Comparison of ENCODE assay signal across 35 cellular contexts in the genomic region with DNA sequence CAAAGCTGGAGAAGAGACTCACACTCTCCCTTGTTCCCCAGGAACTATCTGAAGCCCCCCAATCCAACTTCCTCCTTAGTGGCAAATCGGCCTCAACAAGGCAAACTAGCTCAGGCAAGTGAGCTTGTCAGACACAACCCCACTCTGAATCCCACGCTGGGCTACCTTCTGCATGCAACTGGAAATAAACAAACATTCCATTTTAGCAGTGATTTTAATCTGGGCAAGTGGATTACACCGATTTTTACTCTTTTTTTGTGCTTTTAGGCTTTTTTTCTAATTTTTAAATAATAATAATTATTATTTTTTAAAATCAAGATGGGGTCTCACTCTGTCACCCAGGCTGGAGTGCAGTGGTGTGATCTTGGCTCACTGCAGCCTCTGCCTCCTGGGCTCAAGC. TPM values are rescaled to one million over a fixed set of nuclear protein-coding genes. Genes with fewer than 3 reads are reported as not detected.
"Had no signal": no experiment of that assay in that cellular context is flagged by ENCODE, and none has a peak within 500 bp of the region (broad histone marks: within the 10 kb centered on the region; RNA-seq: fewer than 3 reads in every experiment).

No MANE protein-coding gene starts in this region.

- H3K27ac Mint-ChIP-seq: activated CD4-positive, alpha-beta memory T cell treated with anti-CD3 and anti-CD28 coated beads for 36 hours; activated CD4-positive, alpha-beta T cell treated with anti-CD3 and anti-CD28 coated beads for 36 hours; activated CD4-positive, alpha-beta T cell treated with anti-CD3 and anti-CD28 coated beads, Interleukin-2, amount 10 ng/mL, durations not matched to agents 24 days and 14 days; activated CD8-positive, alpha-beta T cell treated with anti-CD3 and anti-CD28 coated beads, Interleukin-2, amount 10 ng/mL, durations not matched to agents 7 days and 5 days; activated naive CD4-positive, alpha-beta T cell treated with anti-CD3 and anti-CD28 coated beads for 36 hours; activated naive CD4-positive, alpha-beta T cell treated with anti-CD3 and anti-CD28 coated beads, Interleukin-2, amount 50 U/mL, for 24 hours; activated naive CD8-positive, alpha-beta T cell treated with anti-CD3 and anti-CD28 coated beads for 36 hours; activated naive CD8-positive, alpha-beta T cell treated with anti-CD3 and anti-CD28 coated beads, Interleukin-2, amount 50 U/mL, for 24 hours; activated T-helper 1 cell treated with anti-CD3 and anti-CD28 coated beads, Interleukin-12 subunit alpha, Interleukin-12 subunit beta, Interleukin-2, Interleukin-4 antibody, amounts not matched to agents 30 ng/mL and 10 ng/mL and 1 ng/mL, durations not matched to agents 14 hours and 24 hours and 36 hours; activated T-helper 2 cell treated with anti-CD3 and anti-CD28 coated beads, Interferon-gamma antibody, Interleukin-2, Interleukin-4, amounts not matched to agents 10 μg/mL and 5 μg/mL and 100 μg/mL, durations not matched to agents 14 hours and 24 hours and 36 hours; T-helper 17 cell; T-helper 2 cell treated with Interferon-gamma antibody and Interleukin-4, amounts not matched to agents 5 μg/mL and 100 μg/mL, for 36 hours had no signal

- H3K9me3 ChIP-seq: adrenal gland, colonic mucosa had no signal

- H3K27ac ChIP-seq: adrenal gland, body of pancreas, colonic mucosa, epithelial cell of prostate, WERI-Rb-1 had no signal

- H3K36me3 ChIP-seq: adrenal gland, colonic mucosa, WERI-Rb-1 had no signal

- FAIRE-seq: endometrium, endothelial cell of umbilical vein, frontal cortex had no signal

- ATAC-seq: activated CD4-positive, alpha-beta T cell treated with anti-CD3 and anti-CD28 coated beads for 36 hours; activated CD8-positive, alpha-beta T cell treated with anti-CD3 and anti-CD28 coated beads, Interleukin-2, amount 10 ng/mL, durations not matched to agents 7 days and 5 days; activated naive CD8-positive, alpha-beta T cell treated with anti-CD3 and anti-CD28 coated beads, Interleukin-2, amount 50 U/mL, for 24 hours; body of pancreas; T-helper 17 cell had no signal

- H3K4me1 Mint-ChIP-seq: activated CD4-positive, alpha-beta T cell treated with anti-CD3 and anti-CD28 coated beads for 36 hours; activated CD4-positive, alpha-beta T cell treated with anti-CD3 and anti-CD28 coated beads, Interleukin-2, amount 10 ng/mL, durations not matched to agents 24 days and 14 days; activated naive CD4-positive, alpha-beta T cell treated with anti-CD3 and anti-CD28 coated beads, Interleukin-2, amount 50 U/mL, for 24 hours; activated naive CD8-positive, alpha-beta T cell treated with anti-CD3 and anti-CD28 coated beads for 36 hours; activated naive CD8-positive, alpha-beta T cell treated with anti-CD3 and anti-CD28 coated beads, Interleukin-2, amount 50 U/mL, for 24 hours; T-helper 17 cell had no signal

- H3K4me1 ChIP-seq: body of pancreas, colonic mucosa had no signal

- H3K4me3 Mint-ChIP-seq: activated CD4-positive, alpha-beta memory T cell treated with anti-CD3 and anti-CD28 coated beads for 36 hours; activated CD4-positive, alpha-beta T cell treated with anti-CD3 and anti-CD28 coated beads for 36 hours; activated CD4-positive, alpha-beta T cell treated with anti-CD3 and anti-CD28 coated beads, Interleukin-2, amount 10 ng/mL, durations not matched to agents 24 days and 14 days; activated CD8-positive, alpha-beta T cell treated with anti-CD3 and anti-CD28 coated beads, Interleukin-2, amount 10 ng/mL, durations not matched to agents 7 days and 5 days; activated naive CD4-positive, alpha-beta T cell treated with anti-CD3 and anti-CD28 coated beads for 36 hours; activated naive CD4-positive, alpha-beta T cell treated with anti-CD3 and anti-CD28 coated beads, Interleukin-2, amount 50 U/mL, for 24 hours; activated naive CD8-positive, alpha-beta T cell treated with anti-CD3 and anti-CD28 coated beads for 36 hours; activated naive CD8-positive, alpha-beta T cell treated with anti-CD3 and anti-CD28 coated beads, Interleukin-2, amount 50 U/mL, for 24 hours; activated T-helper 1 cell treated with anti-CD3 and anti-CD28 coated beads, Interleukin-12 subunit alpha, Interleukin-12 subunit beta, Interleukin-2, Interleukin-4 antibody, amounts not matched to agents 30 ng/mL and 10 ng/mL and 1 ng/mL, durations not matched to agents 14 hours and 24 hours and 36 hours; T-helper 17 cell; T-helper 2 cell treated with Interferon-gamma antibody and Interleukin-4, amounts not matched to agents 5 μg/mL and 100 μg/mL, for 36 hours had no signal

- H3K27me3 ChIP-seq: adrenal gland, body of pancreas, colonic mucosa had no signal

- DNase-seq: activated CD4-positive, alpha-beta memory T cell treated with anti-CD3 and anti-CD28 coated beads for 36 hours; activated CD4-positive, alpha-beta T cell treated with anti-CD3 and anti-CD28 coated beads for 36 hours; activated CD4-positive, alpha-beta T cell treated with anti-CD3 and anti-CD28 coated beads, Interleukin-2, amount 10 ng/mL, durations not matched to agents 24 days and 14 days; activated CD4-positive, CD25-positive, alpha-beta regulatory T cell; activated CD4-positive, CD25-positive, alpha-beta regulatory T cell treated with anti-CD3 and anti-CD28 coated beads, Interleukin-2, amount 50 U/mL, for 72 hours; activated CD8-positive, alpha-beta T cell treated with anti-CD3 and anti-CD28 coated beads, Interleukin-2, amount 10 ng/mL, durations not matched to agents 7 days and 5 days; activated effector memory CD4-positive, alpha-beta T cell treated with anti-CD3 and anti-CD28 coated beads, Interleukin-2, amount 50 U/mL, for 16 hours; activated naive CD4-positive, alpha-beta T cell treated with anti-CD3 and anti-CD28 coated beads for 36 hours; activated naive CD8-positive, alpha-beta T cell treated with anti-CD3 and anti-CD28 coated beads for 36 hours; activated naive CD8-positive, alpha-beta T cell treated with anti-CD3 and anti-CD28 coated beads, Interleukin-2, amount 50 U/mL, for 24 hours; activated T-cell treated with anti-CD3 and anti-CD28 coated beads, Interleukin-2, amount 50 U/mL, for 48 hours; adrenal gland; amygdala; aorta; body of pancreas; central memory CD4-positive, alpha-beta T cell; cerebellar nuclear complex; colonic mucosa; effector CD8-positive, alpha-beta T cell; foreskin fibroblast; head of caudate nucleus; T-helper 1 cell; T-helper 17 cell; T1000; WERI-Rb-1 had no signal

- H3K4me3 ChIP-seq: adrenal gland, body of pancreas, colonic mucosa had no signal

RNA-seq across cellular contexts. Expression of a gene that starts 2.9 kb away (rescaled TPM):
- total RNA-seq: activated CD4-positive, alpha-beta T cell treated with anti-CD3 and anti-CD28 coated beads for 36 hours; activated CD4-positive, alpha-beta T cell treated with anti-CD3 and anti-CD28 coated beads, Interleukin-2, amount 10 ng/mL, durations not matched to agents 24 days and 14 days; activated CD8-positive, alpha-beta memory T cell treated with anti-CD3 and anti-CD28 coated beads for 36 hours; activated CD8-positive, alpha-beta T cell treated with anti-CD3 and anti-CD28 coated beads, Interleukin-2, amount 10 ng/mL, durations not matched to agents 7 days and 5 days; activated naive CD4-positive, alpha-beta T cell treated with anti-CD3 and anti-CD28 coated beads for 36 hours; activated naive CD8-positive, alpha-beta T cell treated with anti-CD3 and anti-CD28 coated beads for 36 hours; activated T-helper 2 cell treated with anti-CD3 and anti-CD28 coated beads, Interferon-gamma antibody, Interleukin-2, Interleukin-4, amounts not matched to agents 10 μg/mL and 5 μg/mL and 100 μg/mL, durations not matched to agents 14 hours and 24 hours and 36 hours; dermis microvascular lymphatic vessel endothelial cell; endothelial cell of umbilical vein; T-helper 17 cell had no signal
